9 cellular contexts compared by ENCODE assay signal in the genomic region with DNA sequence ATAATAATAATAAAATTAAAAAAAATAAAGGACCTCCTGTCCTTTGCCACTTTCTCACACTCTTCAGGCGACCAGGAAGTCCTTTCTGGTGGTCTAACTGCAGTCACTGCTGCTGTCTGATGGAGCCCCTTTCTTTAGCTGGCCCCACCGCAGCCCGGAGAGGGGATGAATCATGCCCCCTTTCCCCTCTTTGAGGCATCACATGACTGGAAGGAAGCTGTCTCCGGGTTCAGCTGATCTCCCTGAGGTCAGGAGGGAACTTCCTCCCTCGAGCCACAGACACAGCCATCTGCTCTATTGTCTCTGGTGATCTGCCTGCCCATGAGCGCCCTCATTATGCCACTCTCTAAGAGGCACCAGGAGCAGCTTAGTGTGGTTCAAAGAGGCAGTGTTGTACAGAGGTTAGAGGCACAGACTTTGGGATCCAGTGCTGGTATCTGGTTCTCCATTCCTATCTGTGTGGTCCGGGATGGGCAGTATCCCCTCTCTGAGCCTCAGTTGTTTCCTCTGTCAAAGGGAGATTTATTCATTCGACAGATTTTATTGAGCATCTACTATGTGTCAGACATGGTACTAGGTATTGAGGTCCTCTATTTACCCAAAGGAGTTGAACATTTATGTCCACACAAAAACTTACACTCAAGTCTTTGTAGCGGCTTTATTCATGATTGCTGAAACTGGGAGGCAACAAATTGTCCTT. TPM values are rescaled to one million over a fixed set of nuclear protein-coding genes. Genes with fewer than 3 reads are reported as not detected.
DNase-seq lines count a peak whose midpoint lies in the region; ATAC-seq and TF ChIP-seq lines count a peak whose summit lies in the region.
"Had no signal": no experiment of that assay in that cellular context is flagged by ENCODE, and none has a peak within 500 bp of the region (broad histone marks: within the 10 kb centered on the region; RNA-seq: fewer than 3 reads in every experiment).

No MANE protein-coding gene starts in this region.

- intact Hi-C loops in activated naive CD4-positive, alpha-beta T cell treated with anti-CD3 and anti-CD28 coated beads for 36 hours (cut with micrococcal nuclease) = loop anchor here (1.0 to 10.0 kb wide), 5 partner anchors 11 to 605 kb away; a partner anchor contains a TSS

- H3K36me3 Mint-ChIP-seq in activated naive CD4-positive, alpha-beta T cell treated with anti-CD3 and anti-CD28 coated beads for 36 hours (ENCODE audit: low read depth) = peaks cover 29% of the 10 kb centered on the region

- no peaks in the 10 kb centered on the region for H3K4me1 ChIP-seq in SJCRH30

- peak; percentile 12 to 19 for DNase-seq in SJCRH30
- DNase-seq in activated naive CD4-positive, alpha-beta T cell treated with anti-CD3 and anti-CD28 coated beads for 36 hours = peak; percentile 78
- peak; percentile 14 for DNase-seq in midbrain (lab: John Stamatoyannopoulos, UW)
- DNase-seq in stimulated activated naive CD8-positive, alpha-beta T cell treated with anti-CD3 and anti-CD28 coated beads, Interleukin-15, amount 100 ng/mL, for 72 hours = peak; percentile 65 to 89
- DNase-seq in NCI-H128 (lab: John Stamatoyannopoulos, UW; ENCODE audit: unreplicated experiment) = no peak
- DNase-seq in NCI-H2029 treated with DMSO at 0.1 percent for 48 hours (lab: John Stamatoyannopoulos, UW) = no peak

- H3K36me3 ChIP-seq in SJCRH30 = no peaks in the 10 kb centered on the region

- no peaks in the 10 kb centered on the region for H3K9me3 ChIP-seq in SJCRH30 (replicated peaks)

- no peak overlapping the region for H3K4me3 ChIP-seq in SJCRH30

- peaks cover 64% of the 10 kb centered on the region for H3K4me1 Mint-ChIP-seq in activated naive CD4-positive, alpha-beta T cell treated with anti-CD3 and anti-CD28 coated beads for 36 hours (ENCODE audit: low read depth)
- peaks cover 81% of the 10 kb centered on the region for H3K4me1 Mint-ChIP-seq in stimulated activated naive CD8-positive, alpha-beta T cell treated with anti-CD3 and anti-CD28 coated beads, Interleukin-15, amount 100 ng/mL, for 72 hours

- peak overlapping the region; percentile 69 for H3K4me3 Mint-ChIP-seq in activated naive CD4-positive, alpha-beta T cell treated with anti-CD3 and anti-CD28 coated beads for 36 hours
- H3K4me3 Mint-ChIP-seq in stimulated activated naive CD8-positive, alpha-beta T cell treated with anti-CD3 and anti-CD28 coated beads, Interleukin-15, amount 100 ng/mL, for 72 hours = peak overlapping the region; percentile 93 to 98

- no peaks in the 10 kb centered on the region for H3K27me3 Mint-ChIP-seq in activated naive CD4-positive, alpha-beta T cell treated with anti-CD3 and anti-CD28 coated beads for 36 hours (ENCODE audit: low read depth)
- no peaks in the 10 kb centered on the region for H3K27me3 Mint-ChIP-seq in stimulated activated naive CD8-positive, alpha-beta T cell treated with anti-CD3 and anti-CD28 coated beads, Interleukin-15, amount 100 ng/mL, for 72 hours

- no peaks in the 10 kb centered on the region for H3K27me3 ChIP-seq in SJCRH30

- CTCF ChIA-PET in activated naive CD4-positive, alpha-beta T cell treated with anti-CD3 and anti-CD28 coated beads for 36 hours (lab: Charles Lee) = interaction anchor here (1.0 to 1.9 kb wide), 3 partner anchors 11 to 60 kb away, joined by 3 to 7 read pairs (median 3); no protein-coding TSS in a partner anchor

- ATAC-seq in HG02981 (IDR thresholded peaks at IDR 0.05; ENCODE audit: unreplicated experiment) = peak; percentile 59
- peak; percentile 81 for ATAC-seq in stimulated activated naive CD8-positive, alpha-beta T cell treated with anti-CD3 and anti-CD28 coated beads, Interleukin-15, amount 100 ng/mL, for 72 hours

- TF ChIP-seq CTCF in GM12874 (IDR thresholded peaks at IDR 0.05; ENCODE audit: insufficient read depth, low read depth, low read length) = 0 out of 2 replicates have a peak, but pooled peaks have one; percentile 13

- peaks cover 2% of the 10 kb centered on the region for H3K9me3 Mint-ChIP-seq in activated naive CD4-positive, alpha-beta T cell treated with anti-CD3 and anti-CD28 coated beads for 36 hours
- no peaks in the 10 kb centered on the region for H3K9me3 Mint-ChIP-seq in stimulated activated naive CD8-positive, alpha-beta T cell treated with anti-CD3 and anti-CD28 coated beads, Interleukin-15, amount 100 ng/mL, for 72 hours

- H3K27ac Mint-ChIP-seq in activated naive CD4-positive, alpha-beta T cell treated with anti-CD3 and anti-CD28 coated beads for 36 hours = peak overlapping the region; percentile 89
- H3K27ac Mint-ChIP-seq in stimulated activated naive CD8-positive, alpha-beta T cell treated with anti-CD3 and anti-CD28 coated beads, Interleukin-15, amount 100 ng/mL, for 72 hours = peak overlapping the region; percentile 93 to 96

- no peak overlapping the region for H3K27ac ChIP-seq in SJCRH30

RNA-seq across cellular contexts. Expression of a gene that starts 30.0 kb away (rescaled TPM):
- total RNA-seq in SJCRH30 (2014; rRNA removed; shearing (Covaris generic)) = not detected in 2 replicates
- total RNA-seq in activated naive CD4-positive, alpha-beta T cell treated with anti-CD3 and anti-CD28 coated beads for 36 hours = 100 to 1,000 TPM in 1 of 2 experiments, 10 to 100 TPM in 1; 93.6 to 103 TPM
- total RNA-seq: SK-MEL-5 had no signal

RNA-seq across cellular contexts. Expression of a gene that starts 35.3 kb away (rescaled TPM):
- total RNA-seq in SJCRH30 (2014; rRNA removed; shearing (Covaris generic)) = not detected in 2 replicates
- 10 to 100 TPM; 23.2 to 24.9 TPM for total RNA-seq in activated naive CD4-positive, alpha-beta T cell treated with anti-CD3 and anti-CD28 coated beads for 36 hours

Comparison
In these comparisons a context has a peak if more than half of its experiments do, and no peak if none do; other contexts are left out.
1. DNase-seq: peak in SJCRH30 (2 of 2), activated naive CD4-positive, alpha-beta T cell treated with anti-CD3 and anti-CD28 coated beads for 36 hours (single experiment), midbrain (single experiment) and stimulated activated naive CD8-positive, alpha-beta T cell treated with anti-CD3 and anti-CD28 coated beads, Interleukin-15, amount 100 ng/mL, for 72 hours (2 of 2); none in NCI-H128 (single experiment) and NCI-H2029 treated with DMSO at 0.1 percent for 48 hours (single experiment).
2. RNA of a gene that starts 30.0 kb away (total RNA-seq): 93.6 to 103 TPM in activated naive CD4-positive, alpha-beta T cell treated with anti-CD3 and anti-CD28 coated beads for 36 hours; not detected in SJCRH30; every median in the first group is over 10 times any median in the second.
3. RNA of a gene that starts 35.3 kb away (total RNA-seq): 23.2 to 24.9 TPM in activated naive CD4-positive, alpha-beta T cell treated with anti-CD3 and anti-CD28 coated beads for 36 hours; not detected in SJCRH30; every median in the first group is over 10 times any median in the second.